In genomic region chr6:2488578-2488977, GRCh38 we compare ENCODE assay signal across 29 cellular contexts.
DNase-seq lines count a peak whose midpoint lies in the region; ATAC-seq and TF ChIP-seq lines count a peak whose summit lies in the region.
"Had no signal": no experiment of that assay in that cellular context is flagged by ENCODE, and none has a peak within 500 bp of the region (broad histone marks: within the 10 kb centered on the region; RNA-seq: fewer than 3 reads in every experiment).

No MANE protein-coding gene starts in this region.

- H3K27me3 ChIP-seq in trophoblast cell (ENCODE audit: insufficient read depth, low read length), result no peaks in the 10 kb centered on the region
- no peaks in the 10 kb centered on the region for H3K27me3 ChIP-seq in upper lobe of right lung
- no peaks in the 10 kb centered on the region for H3K27me3 ChIP-seq in psoas muscle (ENCODE audit: insufficient read depth in 3 of 3, low read length in 2 of 3)
- peaks cover 5% of the 10 kb centered on the region; the same call in 1 of the 2 replicates for H3K27me3 ChIP-seq in SK-N-SH (ENCODE audit: insufficient read depth)
- H3K27me3 ChIP-seq: BE2C; BLaER1; BLaER1 treated with 17β-estradiol and CSF1 and Interleukin-3, amounts not matched to agents 10 nM and 100 nM had no signal

- no peak overlapping the region for H2BK5ac ChIP-seq in trophoblast cell (ENCODE audit: low read depth, low read length, poor library complexity)

- peak; percentile 62 for ATAC-seq in upper lobe of right lung
- ATAC-seq in psoas muscle, result no peak
- ATAC-seq: A549; CD8-positive, alpha-beta T cell had no signal

- no peak overlapping the region for H3K23ac ChIP-seq in trophoblast cell (ENCODE audit: low read length)

- no peak overlapping the region for H2BK120ac ChIP-seq in trophoblast cell (ENCODE audit: insufficient read depth, low read length, poor library complexity)

- no peak for TF ChIP-seq RAD21 in SK-N-SH (IDR thresholded peaks at IDR 0.05; ENCODE audit: low read length)

- no peaks in the 10 kb centered on the region for H3K79me1 ChIP-seq in trophoblast cell (ENCODE audit: low read length)

- no peak overlapping the region for H3K14ac ChIP-seq in trophoblast cell (ENCODE audit: low read length)

- H2AK5ac ChIP-seq in trophoblast cell (ENCODE audit: low read length), result no peak overlapping the region

- TF ChIP-seq CTCF in upper lobe of right lung (IDR thresholded peaks at IDR 0.05), result no peak
- TF ChIP-seq CTCF in psoas muscle (IDR thresholded peaks at IDR 0.05), result no peak
- no peak for TF ChIP-seq CTCF in SK-N-SH (IDR thresholded peaks at IDR 0.05)

- CTCF ChIA-PET in SK-N-SH (lab: Yijun Ruan, JAX), result no interaction called here

- no peak for TF ChIP-seq EP300 in SK-N-SH (IDR thresholded peaks at IDR 0.05; ENCODE audit: borderline replicate concordance in 1 of 2, low read depth in 1 of 2, low read length in 1 of 2)

- H3K18ac ChIP-seq in trophoblast cell (ENCODE audit: low read length), result no peak overlapping the region

- no peak overlapping the region for H2AFZ ChIP-seq in trophoblast cell (ENCODE audit: insufficient read depth, low read length, poor library complexity)
- H2AFZ ChIP-seq in SK-N-SH (ENCODE audit: low read depth), result no peak overlapping the region

- H3K9me2 ChIP-seq in SK-N-SH, result no peaks in the 10 kb centered on the region

- H3K4me1 ChIP-seq in trophoblast cell (ENCODE audit: control insufficient read depth in 1 of 2, insufficient read depth in 2 of 2, low read length in 2 of 2), result no peaks in the 10 kb centered on the region
- H3K4me1 ChIP-seq in upper lobe of right lung, result no peaks in the 10 kb centered on the region
- no peaks in the 10 kb centered on the region for H3K4me1 ChIP-seq in psoas muscle
- no peaks in the 10 kb centered on the region for H3K4me1 ChIP-seq in SK-N-SH (ENCODE audit: control insufficient read depth in 1 of 2, insufficient read depth in 2 of 2, low read depth in 1 of 2, low read length in 1 of 2)
- H3K4me1 ChIP-seq: BE2C; BLaER1; BLaER1 treated with 17β-estradiol and CSF1 and Interleukin-3, amounts not matched to agents 10 nM and 100 nM had no signal

- H4K12ac ChIP-seq in trophoblast cell (ENCODE audit: low read depth, low read length), result no peak overlapping the region

- no peak overlapping the region for H3K4me3 ChIP-seq in trophoblast cell (ENCODE audit: low read depth, low read length)
- no peak overlapping the region for H3K4me3 ChIP-seq in upper lobe of right lung
- no peak overlapping the region for H3K4me3 ChIP-seq in psoas muscle
- H3K4me3 ChIP-seq in SK-N-SH (ENCODE audit: low read depth in 2 of 2, low read length in 1 of 2), result no peak overlapping the region
- H3K4me3 ChIP-seq: A549; BLaER1; BLaER1 treated with 17β-estradiol and CSF1 and Interleukin-3, amounts not matched to agents 10 nM and 100 nM had no signal

- no peaks in the 10 kb centered on the region for H4K20me1 ChIP-seq in SK-N-SH (ENCODE audit: insufficient read depth)
- H4K20me1 ChIP-seq: BLaER1; BLaER1 treated with 17β-estradiol and CSF1 and Interleukin-3, amounts not matched to agents 10 nM and 100 nM had no signal

- no peaks in the 10 kb centered on the region for H3K36me3 ChIP-seq in trophoblast cell (ENCODE audit: control insufficient read depth in 1 of 2, insufficient read depth in 2 of 2, low read length in 2 of 2)
- no peaks in the 10 kb centered on the region for H3K36me3 ChIP-seq in upper lobe of right lung
- H3K36me3 ChIP-seq in psoas muscle (ENCODE audit: insufficient read depth in 1 of 2, low read depth in 1 of 2), result no peaks in the 10 kb centered on the region
- no peaks in the 10 kb centered on the region for H3K36me3 ChIP-seq in SK-N-SH (replicated peaks in 1 of 2; ENCODE audit: control insufficient read depth in 1 of 2, insufficient read depth in 2 of 2, low read length in 1 of 2)
- H3K36me3 ChIP-seq: BE2C; BLaER1; BLaER1 treated with 17β-estradiol and CSF1 and Interleukin-3, amounts not matched to agents 10 nM and 100 nM had no signal

- H3F3A ChIP-seq in SK-N-SH (replicated peaks; ENCODE audit: insufficient read depth), result no peaks in the 10 kb centered on the region

- no peak overlapping the region for H4K8ac ChIP-seq in trophoblast cell (ENCODE audit: low read depth, low read length)

- H3K79me2 ChIP-seq in trophoblast cell (ENCODE audit: control insufficient read depth, insufficient read depth, low read length, poor library complexity) (no peaks in the 10 kb centered on the region), SK-N-SH (ENCODE audit: insufficient read depth) (no peaks in the 10 kb centered on the region)

- POLR2A ChIA-PET in SK-N-SH (lab: Yijun Ruan, JAX), result no interaction called here

- H3K4ac ChIP-seq in trophoblast cell (ENCODE audit: low read depth, low read length), result no peak overlapping the region

- intact Hi-C loops in upper lobe of right lung (cut with DNase I) (no loop called here), psoas muscle (cut with DNase I) (no loop called here)

- H3K4me2 ChIP-seq in trophoblast cell (ENCODE audit: low read length), result no peak overlapping the region
- no peak overlapping the region for H3K4me2 ChIP-seq in SK-N-SH
- H3K4me2 ChIP-seq: A549; BLaER1; BLaER1 treated with 17β-estradiol and CSF1 and Interleukin-3, amounts not matched to agents 10 nM and 100 nM had no signal

- H3K27ac ChIP-seq in trophoblast cell (ENCODE audit: low read depth, low read length) (no peak overlapping the region), upper lobe of right lung (no peak overlapping the region), psoas muscle (no peak overlapping the region), SK-N-SH (ENCODE audit: low read depth in 2 of 2, low read length in 1 of 2) (no peak overlapping the region)
- H3K27ac ChIP-seq: 22Rv1; A549; BLaER1; BLaER1 treated with 17β-estradiol and CSF1 and Interleukin-3, amounts not matched to agents 10 nM and 100 nM; C4-2B had no signal

- DNase-seq in trophoblast cell (peak; percentile 78 to 84), upper lobe of right lung (no peak), psoas muscle (no peak), SK-N-SH (no peak)
- DNase-seq: 8988T; ACHN; AML-193; BE2C; C1 segment of cervical spinal cord; Caco-2; Calu3; CD4-positive, alpha-beta memory T cell; CD4-positive, alpha-beta T cell; CD4-positive, CD25-positive, alpha-beta regulatory T cell; CD8-positive, alpha-beta memory T cell; CD8-positive, alpha-beta T cell; COR-L47; DMS 273 treated with DMSO at 0.1 percent for 48 hours; DMS153; DMS53; DMS79; DMS79 treated with DMSO at 0.1 percent for 48 hours; DND-41; EL had no signal

- H2BK12ac ChIP-seq in trophoblast cell (ENCODE audit: low read length), result no peak overlapping the region

- H3K9ac ChIP-seq in trophoblast cell (ENCODE audit: low read length), result no peak overlapping the region
- H3K9ac ChIP-seq in SK-N-SH, result no peak overlapping the region
- H3K9ac ChIP-seq: BLaER1; BLaER1 treated with 17β-estradiol and CSF1 and Interleukin-3, amounts not matched to agents 10 nM and 100 nM had no signal

- peaks cover 4% of the 10 kb centered on the region for H3K9me3 ChIP-seq in trophoblast cell (ENCODE audit: insufficient read depth, low read depth, low read length)
- H3K9me3 ChIP-seq in upper lobe of right lung, result no peaks in the 10 kb centered on the region
- no peaks in the 10 kb centered on the region for H3K9me3 ChIP-seq in psoas muscle
- no peaks in the 10 kb centered on the region for H3K9me3 ChIP-seq in SK-N-SH
- H3K9me3 ChIP-seq: BE2C, Caco-2 had no signal

- WGBS in trophoblast cell (ENCODE audit: extremely low coverage, insufficient coverage, insufficient read length), result no CpG with 5 or more reads among the region's 6 CpGs
- WGBS in psoas muscle, 3 donors, result 87 to 92% (median 89%) methylated on average over 6 of the region's 6 CpGs
- WGBS in SK-N-SH (ENCODE audit: low lambda C conversion rate), result 55% methylated on average over 6 of the region's 6 CpGs

- no peak overlapping the region for H4K91ac ChIP-seq in trophoblast cell (ENCODE audit: low read depth, low read length)

TF ChIP-seq in SK-N-SH, 30 proteins besides CTCF, POLR2A, EP300 and RAD21 (continues in another document):
- TF ChIP-seq YY1 (IDR thresholded peaks at IDR 0.05; ENCODE audit: low read depth), result no peak
- no peak for TF ChIP-seq FOXJ3 (CRISPR knock-in tag; IDR thresholded peaks at IDR 0.05)
- TF ChIP-seq, protein P1, sequence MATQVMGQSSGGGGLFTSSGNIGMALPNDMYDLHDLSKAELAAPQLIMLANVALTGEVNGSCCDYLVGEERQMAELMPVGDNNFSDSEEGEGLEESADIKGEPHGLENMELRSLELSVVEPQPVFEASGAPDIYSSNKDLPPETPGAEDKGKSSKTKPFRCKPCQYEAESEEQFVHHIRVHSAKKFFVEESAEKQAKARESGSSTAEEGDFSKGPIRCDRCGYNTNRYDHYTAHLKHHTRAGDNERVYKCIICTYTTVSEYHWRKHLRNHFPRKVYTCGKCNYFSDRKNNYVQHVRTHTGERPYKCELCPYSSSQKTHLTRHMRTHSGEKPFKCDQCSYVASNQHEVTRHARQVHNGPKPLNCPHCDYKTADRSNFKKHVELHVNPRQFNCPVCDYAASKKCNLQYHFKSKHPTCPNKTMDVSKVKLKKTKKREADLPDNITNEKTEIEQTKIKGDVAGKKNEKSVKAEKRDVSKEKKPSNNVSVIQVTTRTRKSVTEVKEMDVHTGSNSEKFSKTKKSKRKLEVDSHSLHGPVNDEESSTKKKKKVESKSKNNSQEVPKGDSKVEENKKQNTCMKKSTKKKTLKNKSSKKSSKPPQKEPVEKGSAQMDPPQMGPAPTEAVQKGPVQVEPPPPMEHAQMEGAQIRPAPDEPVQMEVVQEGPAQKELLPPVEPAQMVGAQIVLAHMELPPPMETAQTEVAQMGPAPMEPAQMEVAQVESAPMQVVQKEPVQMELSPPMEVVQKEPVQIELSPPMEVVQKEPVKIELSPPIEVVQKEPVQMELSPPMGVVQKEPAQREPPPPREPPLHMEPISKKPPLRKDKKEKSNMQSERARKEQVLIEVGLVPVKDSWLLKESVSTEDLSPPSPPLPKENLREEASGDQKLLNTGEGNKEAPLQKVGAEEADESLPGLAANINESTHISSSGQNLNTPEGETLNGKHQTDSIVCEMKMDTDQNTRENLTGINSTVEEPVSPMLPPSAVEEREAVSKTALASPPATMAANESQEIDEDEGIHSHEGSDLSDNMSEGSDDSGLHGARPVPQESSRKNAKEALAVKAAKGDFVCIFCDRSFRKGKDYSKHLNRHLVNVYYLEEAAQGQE (IDR thresholded peaks at IDR 0.05; ENCODE audit: low read depth, low read length), result no peak
- TF ChIP-seq RCOR1 (IDR thresholded peaks at IDR 0.05; ENCODE audit: low read length), result no peak
- TF ChIP-seq EZH2phosphoT487 (IDR thresholded peaks at IDR 0.05; ENCODE audit: borderline replicate concordance, low read depth), result no peak
- TF ChIP-seq ELF1 (IDR thresholded peaks at IDR 0.05), result no peak
- TF ChIP-seq JUND (IDR thresholded peaks at IDR 0.05), result no peak
- no peak for TF ChIP-seq MXI1 (IDR thresholded peaks at IDR 0.05; ENCODE audit: low read depth, low read length)
- TF ChIP-seq FOXM1 (IDR thresholded peaks at IDR 0.05; ENCODE audit: low read depth), result no peak
- TF ChIP-seq MEF2A (IDR thresholded peaks at IDR 0.05; ENCODE audit: borderline replicate concordance, low read depth), result no peak

Comparison
In these comparisons a context has a peak if more than half of its experiments do, and no peak if none do; other contexts are left out.
1. DNase-seq: peak in trophoblast cell (2 of 2); none in upper lobe of right lung (single experiment), psoas muscle (0 of 2) and SK-N-SH (single experiment).